Comparison of ENCODE assay signal across 8 cellular contexts in the genomic region with DNA sequence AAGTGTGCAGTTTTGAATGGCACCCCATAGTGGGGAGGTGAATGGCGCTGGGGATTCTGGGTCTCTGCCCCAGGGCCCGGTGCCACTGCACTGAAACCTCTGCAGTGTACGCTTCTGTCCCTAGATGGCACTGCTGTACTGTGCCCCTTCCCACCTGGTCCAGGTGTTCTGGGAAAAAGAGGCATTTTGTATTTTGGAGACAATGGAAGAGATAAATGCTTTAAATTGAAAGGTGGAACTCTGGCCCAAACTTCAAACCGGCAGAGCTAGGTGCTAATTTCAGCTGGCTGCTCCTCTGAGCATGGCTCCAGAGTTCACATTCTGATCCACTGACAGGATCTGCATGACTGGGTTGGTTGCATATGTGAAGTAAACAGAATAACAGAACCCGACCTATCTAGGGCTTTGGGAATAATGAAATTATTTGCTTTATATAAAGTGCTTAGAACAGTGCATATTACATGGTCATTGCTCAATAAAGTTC. TPM values are rescaled to one million over a fixed set of nuclear protein-coding genes. Genes with fewer than 3 reads are reported as not detected.
DNase-seq lines count a peak whose midpoint lies in the region; ATAC-seq and TF ChIP-seq lines count a peak whose summit lies in the region.

No MANE protein-coding gene starts in this region.

- peaks cover 26% of the 10 kb centered on the region for H3K27me3 ChIP-seq in DND-41 (ENCODE audit: insufficient read depth, low read length, poor library complexity)

- no peaks in the 10 kb centered on the region for H3K9me3 ChIP-seq in DND-41 (ENCODE audit: insufficient read depth, low read length, severe bottlenecking)

- H4K20me1 ChIP-seq in DND-41 (ENCODE audit: insufficient read depth, low read length): 0 out of 2 replicates have a peak, but pooled peaks cover 10% of the 10 kb centered on the region

- no peak overlapping the region for H2AFZ ChIP-seq in DND-41 (ENCODE audit: low read depth, low read length)

- no peaks in the 10 kb centered on the region for H3K36me3 ChIP-seq in DND-41 (ENCODE audit: insufficient read depth, low read length)

- ATAC-seq in DND-41 (ENCODE audit: insufficient read depth, low read depth): peak; percentile 79
- no peak for ATAC-seq in HG03442 (IDR thresholded peaks at IDR 0.05; ENCODE audit: unreplicated experiment)
- ATAC-seq in GM21381 (IDR thresholded peaks at IDR 0.05; ENCODE audit: unreplicated experiment): no peak

- DNase-seq in DND-41: peak; percentile 29
- DNase-seq in KBM-7: peak; percentile 24
- peak; percentile 19 for DNase-seq in T-helper 9 cell
- no peak for DNase-seq in epithelial cell of proximal tubule (ENCODE audit: low read depth)
- peak; percentile 51 for DNase-seq in stimulated activated CD4-positive, alpha-beta T cell treated with anti-CD3 and anti-CD28 coated beads, Interleukin-15, amount 100 ng/mL, for 24 hours
- no peak for DNase-seq in hippocampal formation (lab: John Stamatoyannopoulos, UW)

- peak; percentile 71 for TF ChIP-seq CTCF in DND-41 (IDR thresholded peaks at IDR 0.05; ENCODE audit: borderline replicate concordance, extremely low read depth, low read length, poor library complexity, severe bottlenecking)
- peak; percentile 82 for TF ChIP-seq CTCF in epithelial cell of proximal tubule (conservative IDR thresholded peaks at IDR 0.05; ENCODE audit: low read depth, low read length)

- no peak overlapping the region for H3K9ac ChIP-seq in DND-41 (ENCODE audit: low read depth, low read length)

- H3K4me3 ChIP-seq in DND-41 (ENCODE audit: low read depth in 1 of 2, low read length in 2 of 2): no peak overlapping the region
- no peak overlapping the region for H3K4me3 ChIP-seq in epithelial cell of proximal tubule (ENCODE audit: low read depth, low read length)

- in situ Hi-C loops in KBM-7 (cut with MboI; ENCODE audit: low pct_unique_long_range_greater_than_20kb, low sequenced_read_pairs): no loop called here

- H3K27ac ChIP-seq in DND-41 (ENCODE audit: low read length): no peak overlapping the region

- H3K4me1 ChIP-seq in DND-41 (ENCODE audit: insufficient read depth, low read length): no peaks in the 10 kb centered on the region

- H3K4me2 ChIP-seq in DND-41 (ENCODE audit: insufficient read depth, low read length): no peak overlapping the region

- H3K79me2 ChIP-seq in DND-41 (ENCODE audit: insufficient read depth, low read length): no peaks in the 10 kb centered on the region

RNA-seq across cellular contexts. Expression of a gene that starts 52.2 kb away (rescaled TPM):
- 18.0 and 32.1 TPM in 2 replicates for total RNA-seq in epithelial cell of proximal tubule

Comparison
In these comparisons a context has a peak if more than half of its experiments do, and no peak if none do; other contexts are left out.
1. DNase-seq: peak in DND-41 (single experiment), KBM-7 (single experiment), T-helper 9 cell (single experiment) and stimulated activated CD4-positive, alpha-beta T cell treated with anti-CD3 and anti-CD28 coated beads, Interleukin-15, amount 100 ng/mL, for 24 hours (single experiment); none in epithelial cell of proximal tubule (single experiment) and hippocampal formation (0 of 2).